ENCODE assay signal across 21 cellular contexts in the genomic region with DNA sequence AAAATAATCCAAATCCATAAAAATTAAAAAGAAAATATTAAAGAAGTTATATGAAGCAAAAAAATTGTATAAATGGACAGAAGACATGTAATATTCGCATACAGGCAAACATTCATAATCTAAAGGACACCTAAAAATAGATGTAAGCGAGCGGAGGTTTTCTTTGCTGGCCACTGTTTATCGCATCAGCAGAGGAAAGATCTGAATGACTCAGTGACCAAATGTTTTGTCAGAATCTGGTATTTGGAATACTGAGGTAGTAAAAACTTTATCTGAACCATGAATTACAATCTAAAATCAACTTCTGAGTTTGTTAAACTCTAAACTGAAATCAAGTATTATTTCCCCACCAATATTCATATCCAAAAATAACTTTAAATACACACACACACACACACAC. TPM values are rescaled to one million over a fixed set of nuclear protein-coding genes. Genes with fewer than 3 reads are reported as not detected.
DNase-seq lines count a peak whose midpoint lies in the region; ATAC-seq, FAIRE-seq and TF ChIP-seq lines count a peak whose summit lies in the region.
"Had no signal": no experiment of that assay in that cellular context is flagged by ENCODE, and none has a peak within 500 bp of the region (broad histone marks: within the 10 kb centered on the region; RNA-seq: fewer than 3 reads in every experiment).

No MANE protein-coding gene starts in this region.

- H3K36me3 ChIP-seq in adipocyte (ENCODE audit: control insufficient read depth, insufficient read depth, low read length, severe bottlenecking), result peaks cover 6% of the 10 kb centered on the region
- H3K36me3 ChIP-seq in fibroblast of lung (ENCODE audit: control insufficient read depth, insufficient read depth, low read length), result no peaks in the 10 kb centered on the region
- H3K36me3 ChIP-seq in osteoblast (ENCODE audit: insufficient read depth, low read length), result no peaks in the 10 kb centered on the region
- H3K36me3 ChIP-seq: colonic mucosa, ovary, sigmoid colon had no signal

- H3K9me3 Mint-ChIP-seq in activated CD4-positive, alpha-beta memory T cell treated with anti-CD3 and anti-CD28 coated beads, Interleukin-2, amount 10 ng/mL, durations not matched to agents 7 days and 5 days, result no peaks in the 10 kb centered on the region
- H3K9me3 Mint-ChIP-seq: activated naive CD8-positive, alpha-beta T cell treated with anti-CD3 and anti-CD28 coated beads, Interleukin-2, amount 50 U/mL, for 24 hours; activated T-helper 17 cell treated with anti-CD3 and anti-CD28 coated beads, Interleukin-2, amount 50 U/mL, for 72 hours had no signal

- POLR2A ChIA-PET in activated CD4-positive, alpha-beta memory T cell treated with anti-CD3 and anti-CD28 coated beads, Interleukin-2, amount 10 ng/mL, durations not matched to agents 7 days and 5 days (lab: Charles Lee), result interaction anchor here (1.0 to 1.5 kb wide), 2 partner anchors 8 to 33 kb away, joined by 4 read pairs; partner anchors contain the start of gene TSPYL4

- H3K4me1 ChIP-seq in adipocyte (ENCODE audit: control insufficient read depth, insufficient read depth, low read length), result peaks cover 6% of the 10 kb centered on the region
- H3K4me1 ChIP-seq in fibroblast of lung (ENCODE audit: control insufficient read depth, extremely low read depth, insufficient read depth, low read length), result peaks cover 2% of the 10 kb centered on the region
- peaks cover 37% of the 10 kb centered on the region for H3K4me1 ChIP-seq in osteoblast (ENCODE audit: insufficient read depth, low read length)
- H3K4me1 ChIP-seq: colonic mucosa had no signal

- H3K9ac ChIP-seq in adipocyte (ENCODE audit: low read length) (no peak overlapping the region), fibroblast of lung (ENCODE audit: insufficient read depth, low read length) (no peak overlapping the region)

- peaks cover 12% of the 10 kb centered on the region for H3K36me3 Mint-ChIP-seq in activated CD4-positive, alpha-beta memory T cell treated with anti-CD3 and anti-CD28 coated beads, Interleukin-2, amount 10 ng/mL, durations not matched to agents 7 days and 5 days (ENCODE audit: low read depth)

- FAIRE-seq in GM19239 (lab: Jason Lieb, UNC), result peak; percentile 51
- FAIRE-seq: HTR-8/SVneo had no signal

- H3K4me2 ChIP-seq in fibroblast of lung (ENCODE audit: extremely low read depth, insufficient read depth, low read length), result no peak overlapping the region
- peak overlapping the region; percentile 50 for H3K4me2 ChIP-seq in osteoblast (ENCODE audit: insufficient read depth, low read length)

- peaks cover 18% of the 10 kb centered on the region for H3K4me1 Mint-ChIP-seq in activated CD4-positive, alpha-beta memory T cell treated with anti-CD3 and anti-CD28 coated beads, Interleukin-2, amount 10 ng/mL, durations not matched to agents 7 days and 5 days

- peaks cover 21% of the 10 kb centered on the region for H3K79me2 ChIP-seq in fibroblast of lung (ENCODE audit: control insufficient read depth, insufficient read depth, low read length)
- H3K79me2 ChIP-seq in osteoblast (ENCODE audit: insufficient read depth, low read length), result peaks cover 36% of the 10 kb centered on the region

- no peak overlapping the region for H3K27ac Mint-ChIP-seq in activated CD4-positive, alpha-beta memory T cell treated with anti-CD3 and anti-CD28 coated beads, Interleukin-2, amount 10 ng/mL, durations not matched to agents 7 days and 5 days
- H3K27ac Mint-ChIP-seq: activated naive CD8-positive, alpha-beta T cell treated with anti-CD3 and anti-CD28 coated beads, Interleukin-2, amount 50 U/mL, for 24 hours; activated T-helper 17 cell treated with anti-CD3 and anti-CD28 coated beads, Interleukin-2, amount 50 U/mL, for 72 hours; B cell had no signal

- H3K27me3 ChIP-seq in adipocyte (replicated peaks; ENCODE audit: control insufficient read depth, insufficient read depth, low read length) (no peaks in the 10 kb centered on the region), fibroblast of lung (ENCODE audit: control insufficient read depth, insufficient read depth, low read length) (no peaks in the 10 kb centered on the region), osteoblast (ENCODE audit: insufficient read depth, low read length) (no peaks in the 10 kb centered on the region)
- H3K27me3 ChIP-seq: colonic mucosa, gastroesophageal sphincter, ovary, sigmoid colon had no signal

- no peak overlapping the region for H3K4me3 Mint-ChIP-seq in activated CD4-positive, alpha-beta memory T cell treated with anti-CD3 and anti-CD28 coated beads, Interleukin-2, amount 10 ng/mL, durations not matched to agents 7 days and 5 days
- H3K4me3 Mint-ChIP-seq: activated naive CD8-positive, alpha-beta T cell treated with anti-CD3 and anti-CD28 coated beads, Interleukin-2, amount 50 U/mL, for 24 hours; activated T-helper 17 cell treated with anti-CD3 and anti-CD28 coated beads, Interleukin-2, amount 50 U/mL, for 72 hours; B cell had no signal

- DNase-seq in GM19239 (ENCODE audit: insufficient read length, low spot score) (no peak), adipocyte (ENCODE audit: low read depth) (peak; percentile 76), fibroblast of lung (ENCODE audit: low read depth in 2 of 2) (peak; percentile 57 to 83), osteoblast (ENCODE audit: insufficient read length, low spot score, missing footprints) (no peak), medulla oblongata (ENCODE audit: extremely low spot score) (no peak), caudate nucleus (lab: John Stamatoyannopoulos, UW) (no peak)
- DNase-seq in activated CD4-positive, alpha-beta memory T cell treated with anti-CD3 and anti-CD28 coated beads, Interleukin-2, amount 10 ng/mL, durations not matched to agents 7 days and 5 days, result no peak
- DNase-seq: activated CD4-positive, CD25-positive, alpha-beta regulatory T cell treated with anti-CD3 and anti-CD28 coated beads, Interleukin-2, amount 50 U/mL, for 72 hours; activated naive CD8-positive, alpha-beta T cell treated with anti-CD3 and anti-CD28 coated beads, Interleukin-2, amount 50 U/mL, for 24 hours; Calu3; colonic mucosa; NCI-H1417; NCI-H2171; ovary; sigmoid colon; stimulated activated CD4-positive, alpha-beta T cell treated with anti-CD3 and anti-CD28 coated beads, Interleukin-2, amount 100 ng/mL, for 48 hours had no signal

- no peak overlapping the region for H3K27ac ChIP-seq in fibroblast of lung (ENCODE audit: insufficient read depth, low read length)
- H3K27ac ChIP-seq in osteoblast (ENCODE audit: low read depth, low read length), result peak overlapping the region; percentile 64
- H3K27ac ChIP-seq in caudate nucleus (ENCODE audit: low read depth, low read length), result no peak overlapping the region
- H3K27ac ChIP-seq: colonic mucosa, gastroesophageal sphincter, ovary, sigmoid colon had no signal

- no peak overlapping the region for H3K4me3 ChIP-seq in adipocyte (ENCODE audit: low read length)
- H3K4me3 ChIP-seq in fibroblast of lung (replicated peaks in 1 of 4; ENCODE audit: control extremely low read depth in 1 of 4, insufficient read depth in 1 of 4, low read depth in 3 of 4, low read length in 4 of 4), result no peak overlapping the region
- H3K4me3 ChIP-seq in osteoblast (ENCODE audit: insufficient read depth, low read length), result no peak overlapping the region
- H3K4me3 ChIP-seq: colonic mucosa, gastroesophageal sphincter, ovary, sigmoid colon had no signal

- H4K20me1 ChIP-seq in fibroblast of lung (ENCODE audit: control insufficient read depth, extremely low read depth, insufficient read depth, low read length), result no peaks in the 10 kb centered on the region
- H4K20me1 ChIP-seq in osteoblast (ENCODE audit: insufficient read depth, low read length), result no peaks in the 10 kb centered on the region

- ATAC-seq in HG02970 (IDR thresholded peaks at IDR 0.05; ENCODE audit: low FRiP score, unreplicated experiment), result no peak
- ATAC-seq: activated naive CD8-positive, alpha-beta T cell treated with anti-CD3 and anti-CD28 coated beads, Interleukin-2, amount 50 U/mL, for 24 hours; activated T-helper 17 cell treated with anti-CD3 and anti-CD28 coated beads, Interleukin-2, amount 50 U/mL, for 72 hours; gastroesophageal sphincter had no signal

- H2AFZ ChIP-seq in fibroblast of lung (ENCODE audit: low read length) (no peak overlapping the region), osteoblast (ENCODE audit: low read length) (no peak overlapping the region)

- TF ChIP-seq CTCF in fibroblast of lung (conservative IDR thresholded peaks at IDR 0.05 in 1 of 2, IDR thresholded peaks at IDR 0.05 in 1 of 2; ENCODE audit: low read depth in 1 of 2, low read length in 2 of 2), result no peak
- TF ChIP-seq CTCF in osteoblast (IDR thresholded peaks at IDR 0.05; ENCODE audit: extremely low read depth, low read depth, low read length), result no peak

- CTCF ChIA-PET in activated CD4-positive, alpha-beta memory T cell treated with anti-CD3 and anti-CD28 coated beads, Interleukin-2, amount 10 ng/mL, durations not matched to agents 7 days and 5 days (lab: Charles Lee), result interaction anchor here (1.1 kb wide), 1 partner anchor 8 kb away, joined by 5 read pairs; the partner anchor contains the start of gene TSPYL4

- H3K9me3 ChIP-seq in adipocyte (ENCODE audit: control insufficient read depth, low read length) (no peaks in the 10 kb centered on the region), fibroblast of lung (ENCODE audit: control insufficient read depth, insufficient read depth, low read depth, low read length) (no peaks in the 10 kb centered on the region), osteoblast (ENCODE audit: low read depth, low read length) (no peaks in the 10 kb centered on the region)
- H3K9me3 ChIP-seq: colonic mucosa, gastroesophageal sphincter, ovary, sigmoid colon had no signal

- no peaks in the 10 kb centered on the region for H3K27me3 Mint-ChIP-seq in activated CD4-positive, alpha-beta memory T cell treated with anti-CD3 and anti-CD28 coated beads, Interleukin-2, amount 10 ng/mL, durations not matched to agents 7 days and 5 days
- H3K27me3 Mint-ChIP-seq: activated naive CD8-positive, alpha-beta T cell treated with anti-CD3 and anti-CD28 coated beads, Interleukin-2, amount 50 U/mL, for 24 hours; activated T-helper 17 cell treated with anti-CD3 and anti-CD28 coated beads, Interleukin-2, amount 50 U/mL, for 72 hours; B cell had no signal

RNA-seq across cellular contexts. Expression of gene TSPYL4, which starts 7.8 kb away (rescaled TPM):
- total RNA-seq in fibroblast of lung (3.9 and 5.3 TPM in 2 replicates), osteoblast (23.9 and 24.6 TPM in 2 replicates)
- polyA plus RNA-seq in fibroblast of lung, result 21.6 and 25.0 TPM in 2 replicates
- 14.6 and 17.2 TPM in 2 replicates for polyA plus RNA-seq in fibroblast of lung (2012)
- 27.7 and 28.2 TPM in 2 replicates for polyA minus RNA-seq in fibroblast of lung (ENCODE audit: low replicate concordance)
- 10 to 100 TPM; 16.9 TPM for total RNA-seq in activated CD4-positive, alpha-beta memory T cell treated with anti-CD3 and anti-CD28 coated beads, Interleukin-2, amount 10 ng/mL, durations not matched to agents 7 days and 5 days

RNA-seq across cellular contexts. Expression of gene TSPYL1, which starts 33.6 kb away (rescaled TPM):
- total RNA-seq in fibroblast of lung, result 83.0 and 93.0 TPM in 2 replicates
- 73.6 and 82.0 TPM in 2 replicates for polyA plus RNA-seq in fibroblast of lung
- polyA plus RNA-seq in fibroblast of lung (2012), result 61.7 and 66.1 TPM in 2 replicates
- polyA minus RNA-seq in fibroblast of lung (ENCODE audit: low replicate concordance), result 64.2 and 82.9 TPM in 2 replicates
- 89.4 and 91.6 TPM in 2 replicates for total RNA-seq in osteoblast
- total RNA-seq in activated CD4-positive, alpha-beta memory T cell treated with anti-CD3 and anti-CD28 coated beads, Interleukin-2, amount 10 ng/mL, durations not matched to agents 7 days and 5 days, result 10 to 100 TPM; 47.6 to 48.4 TPM

Comparison
In these comparisons a context has a peak if more than half of its experiments do, and no peak if none do; other contexts are left out.
1. DNase-seq: peak in adipocyte (single experiment) and fibroblast of lung (2 of 2); none in GM19239 (single experiment), osteoblast (single experiment), activated CD4-positive, alpha-beta memory T cell treated with anti-CD3 and anti-CD28 coated beads, Interleukin-2, amount 10 ng/mL, durations not matched to agents 7 days and 5 days (single experiment), medulla oblongata (single experiment) and caudate nucleus (0 of 61).